ENCODE assay signal across 17 cellular contexts in genomic region chr5:145407300-145408047, GRCh38.
A peak's percentile ranks its signal among the peaks of the same experiment; 100 is the strongest.
DNase-seq lines count a peak whose midpoint lies in the region; ATAC-seq lines count a peak whose summit lies in the region.
"Had no signal": no experiment of that assay in that cellular context is flagged by ENCODE, and none has a peak within 500 bp of the region (broad histone marks: within the 10 kb centered on the region; RNA-seq: fewer than 3 reads in every experiment).

No MANE protein-coding gene starts in this region.

- H3K4me1 ChIP-seq in SJCRH30: no peaks in the 10 kb centered on the region
- no peaks in the 10 kb centered on the region for H3K4me1 ChIP-seq in CD8-positive, alpha-beta memory T cell (ENCODE audit: insufficient read depth, low read length)
- H3K4me1 ChIP-seq: sigmoid colon had no signal

- H3K9me3 ChIP-seq in SJCRH30 (replicated peaks): no peaks in the 10 kb centered on the region
- H3K9me3 ChIP-seq in CD8-positive, alpha-beta memory T cell (ENCODE audit: low read length): no peaks in the 10 kb centered on the region

- H3K36me3 Mint-ChIP-seq in CD8-positive, alpha-beta memory T cell: no peaks in the 10 kb centered on the region

- no peaks in the 10 kb centered on the region for H3K27me3 ChIP-seq in SJCRH30
- H3K27me3 ChIP-seq in CD8-positive, alpha-beta memory T cell (ENCODE audit: insufficient read depth, low read length, poor library complexity, severe bottlenecking): no peaks in the 10 kb centered on the region
- H3K27me3 ChIP-seq: sigmoid colon had no signal

- POLR2A ChIA-PET in CD8-positive, alpha-beta memory T cell (lab: Charles Lee): no interaction called here

- H3K36me3 ChIP-seq in SJCRH30: no peaks in the 10 kb centered on the region
- no peaks in the 10 kb centered on the region for H3K36me3 ChIP-seq in CD8-positive, alpha-beta memory T cell (ENCODE audit: insufficient read depth, low read length)
- H3K36me3 ChIP-seq: sigmoid colon had no signal

- no peak overlapping the region for H3K4me3 Mint-ChIP-seq in CD8-positive, alpha-beta memory T cell
- H3K4me3 Mint-ChIP-seq: activated CD8-positive, alpha-beta T cell treated with anti-CD3 and anti-CD28 coated beads, Interleukin-2, amount 10 ng/mL, durations not matched to agents 7 days and 5 days had no signal

- no peaks in the 10 kb centered on the region for H3K27me3 Mint-ChIP-seq in CD8-positive, alpha-beta memory T cell

- H3K27ac ChIP-seq in SJCRH30: no peak overlapping the region
- no peak overlapping the region for H3K27ac ChIP-seq in CD8-positive, alpha-beta memory T cell (ENCODE audit: low read depth, low read length)
- H3K27ac ChIP-seq: sigmoid colon had no signal

- peak; percentile 45 for ATAC-seq in GM18520 (IDR thresholded peaks at IDR 0.05; ENCODE audit: unreplicated experiment)
- peak; percentile 54 for ATAC-seq in GM21447 (IDR thresholded peaks at IDR 0.05; ENCODE audit: unreplicated experiment)
- peak; percentile 61 for ATAC-seq in HG02884 (IDR thresholded peaks at IDR 0.05; ENCODE audit: unreplicated experiment)
- ATAC-seq in HG03457 (IDR thresholded peaks at IDR 0.05; ENCODE audit: unreplicated experiment): peak; percentile 44
- ATAC-seq: activated CD8-positive, alpha-beta T cell treated with anti-CD3 and anti-CD28 coated beads, Interleukin-2, amount 10 ng/mL, durations not matched to agents 7 days and 5 days; stimulated activated naive CD8-positive, alpha-beta T cell treated with anti-CD3 and anti-CD28 coated beads, Interleukin-15, Interleukin-2, amounts not matched to agents 100 U/mL and 50 U/mL, for 24 hours had no signal

- CTCF ChIA-PET in CD8-positive, alpha-beta memory T cell (lab: Charles Lee): no interaction called here

- H3K4me1 Mint-ChIP-seq in CD8-positive, alpha-beta memory T cell: no peaks in the 10 kb centered on the region

- no peak overlapping the region for H3K27ac Mint-ChIP-seq in CD8-positive, alpha-beta memory T cell
- H3K27ac Mint-ChIP-seq: activated CD8-positive, alpha-beta T cell treated with anti-CD3 and anti-CD28 coated beads, Interleukin-2, amount 10 ng/mL, durations not matched to agents 7 days and 5 days had no signal

- no peak for DNase-seq in SJCRH30
- DNase-seq in HK-2 (ENCODE audit: unreplicated experiment): no peak
- DNase-seq in CD8-positive, alpha-beta memory T cell: no peak
- no peak for DNase-seq in NCI-H2196 treated with DMSO at 0.1 percent for 48 hours (lab: John Stamatoyannopoulos, UW; ENCODE audit: unreplicated experiment)
- DNase-seq: activated CD8-positive, alpha-beta T cell treated with anti-CD3 and anti-CD28 coated beads, Interleukin-2, amount 10 ng/mL, durations not matched to agents 7 days and 5 days; activated effector memory CD4-positive, alpha-beta T cell treated with anti-CD3 and anti-CD28 coated beads, Interleukin-2, amount 50 U/mL, for 16 hours; Calu3; effector CD8-positive, alpha-beta T cell; GF-D8; mammary epithelial cell; SHP77; sigmoid colon; stimulated activated naive CD8-positive, alpha-beta T cell treated with anti-CD3 and anti-CD28 coated beads, Interleukin-15, Interleukin-2, amounts not matched to agents 100 U/mL and 50 U/mL, for 24 hours had no signal

- peaks cover 17 to 40% (median 20%) of the 10 kb centered on the region in 5 donors for H3K9me3 Mint-ChIP-seq in CD8-positive, alpha-beta memory T cell

- H3K4me3 ChIP-seq in SJCRH30: no peak overlapping the region
- no peak overlapping the region for H3K4me3 ChIP-seq in CD8-positive, alpha-beta memory T cell (ENCODE audit: low read length)
- H3K4me3 ChIP-seq: sigmoid colon had no signal
